Comparison of ENCODE assay signal across 31 cellular contexts in the genomic region with DNA sequence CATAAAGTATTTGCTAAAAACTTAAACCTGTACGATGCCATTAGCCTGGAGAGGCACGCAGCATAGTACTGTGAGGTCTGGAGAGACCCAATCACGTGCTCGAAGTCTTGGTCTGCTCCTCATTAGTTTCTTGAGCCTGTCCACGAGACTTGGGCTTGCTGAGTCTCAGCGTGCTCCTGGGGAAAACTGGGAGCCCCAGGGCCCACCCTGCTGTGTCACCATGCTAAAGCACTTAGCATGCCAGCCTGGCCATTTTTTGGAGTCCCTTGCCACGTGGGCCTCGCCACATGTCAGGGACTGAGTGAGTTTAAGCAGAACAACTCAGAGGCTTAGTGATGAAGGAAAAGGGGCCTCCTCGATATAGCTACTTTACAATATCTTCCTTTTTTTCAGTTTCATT. TPM values are rescaled to one million over a fixed set of nuclear protein-coding genes. Genes with fewer than 3 reads are reported as not detected.
"Had no signal": no experiment of that assay in that cellular context is flagged by ENCODE, and none has a peak within 500 bp of the region (broad histone marks: within the 10 kb centered on the region; RNA-seq: fewer than 3 reads in every experiment).

No MANE protein-coding gene starts in this region.

- H3K27me3 ChIP-seq: brain microvascular endothelial cell, MG63, SJSA1 had no signal

- H3K4me3 ChIP-seq: MG63, SJSA1 had no signal

- H3K9me3 ChIP-seq: MG63, SJSA1, SK-N-SH had no signal

- DNase-seq: activated B cell treated with CpG ODN at 0.5 μM for 24 hours; activated CD4-positive, alpha-beta T cell treated with anti-CD3 and anti-CD28 coated beads for 4 hours; activated CD4-positive, alpha-beta T cell treated with anti-CD3 and anti-CD28 coated beads, Interleukin-2, amount 50 U/mL, for 1 hour; activated CD4-positive, CD25-positive, alpha-beta regulatory T cell treated with anti-CD3 and anti-CD28 coated beads, Interleukin-2, amount 50 U/mL, for 72 hours; activated CD8-positive, alpha-beta T cell treated with anti-CD3 and anti-CD28 coated beads, Interleukin-2, amount 10 ng/mL, durations not matched to agents 7 days and 5 days; activated naive CD4-positive, alpha-beta T cell; activated naive CD4-positive, alpha-beta T cell treated with anti-CD3 and anti-CD28 coated beads, Interleukin-2, amount 50 U/mL, for 16 hours; activated naive CD8-positive, alpha-beta T cell treated with anti-CD3 and anti-CD28 coated beads for 36 hours; amniotic stem cell; aorta; brain microvascular endothelial cell; central memory CD4-positive, alpha-beta T cell; Karpas-422; KBM-7; MG63; NCI-H1048; NCI-H1105 treated with DMSO at 0.1 percent for 48 hours; NCI-H1436; NCI-H1694; NCI-H1930; NCI-H2081 treated with DMSO at 0.1 percent for 48 hours; NCI-H345; NCI-H524 treated with DMSO at 0.1 percent for 48 hours; SHP77 treated with DMSO at 0.1 percent for 48 hours; SK-N-SH; T-helper 9 cell had no signal

- H3K36me3 ChIP-seq: brain microvascular endothelial cell had no signal

- H3K27ac ChIP-seq: SJSA1, VCaP had no signal

- ATAC-seq: activated CD8-positive, alpha-beta T cell treated with anti-CD3 and anti-CD28 coated beads, Interleukin-2, amount 10 ng/mL, durations not matched to agents 7 days and 5 days; Panc1 had no signal

RNA-seq across cellular contexts. Expression of a gene that starts 41.9 kb away (rescaled TPM):
- total RNA-seq: activated B cell treated with CpG ODN at 0.5 μM for 24 hours; activated CD8-positive, alpha-beta T cell treated with anti-CD3 and anti-CD28 coated beads, Interleukin-2, amount 10 ng/mL, durations not matched to agents 7 days and 5 days; activated naive CD8-positive, alpha-beta T cell treated with anti-CD3 and anti-CD28 coated beads for 36 hours; NCI-H460; RPMI7951; SJSA1 had no signal
- polyA plus RNA-seq: SK-N-SH had no signal
